Comparison of ENCODE assay signal across 38 cellular contexts in the genomic region with DNA sequence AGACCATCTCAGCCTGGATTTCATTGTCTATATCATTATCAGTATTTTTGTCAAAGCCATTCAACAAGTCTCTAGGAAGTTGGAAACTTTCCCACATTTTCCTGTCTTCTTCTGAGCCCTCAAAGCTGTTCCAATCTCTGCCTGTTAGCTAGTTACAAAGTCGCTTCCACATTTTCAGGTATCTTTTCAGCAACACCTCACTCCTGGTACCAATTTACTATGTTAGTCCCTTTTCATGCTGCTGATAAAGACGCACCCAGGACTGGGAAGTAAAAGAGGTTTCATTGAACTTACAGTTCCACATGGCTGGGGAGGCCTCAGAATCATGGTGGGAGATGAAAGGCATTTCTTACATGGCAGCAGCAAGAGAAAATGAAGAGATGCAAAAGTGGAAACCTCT. TPM values are rescaled to one million over a fixed set of nuclear protein-coding genes. Genes with fewer than 3 reads are reported as not detected.
"Had no signal": no experiment of that assay in that cellular context is flagged by ENCODE, and none has a peak within 500 bp of the region (broad histone marks: within the 10 kb centered on the region; RNA-seq: fewer than 3 reads in every experiment).

No MANE protein-coding gene starts in this region.

- H3K4me3 ChIP-seq: MG63 had no signal

- H3K36me3 ChIP-seq: MG63 had no signal

- DNase-seq: Karpas-422, Kasumi-1, MG63, MM.1S, MV-4-11, NCI-H1048, NCI-H1092, NCI-H1092 treated with DMSO at 0.1 percent for 48 hours, NCI-H1105, NCI-H1105 treated with DMSO at 0.1 percent for 48 hours, NCI-H1417, NCI-H1417 treated with DMSO at 0.1 percent for 48 hours, NCI-H1436, NCI-H1436 treated with DMSO at 0.1 percent for 48 hours, NCI-H146, NCI-H1694, NCI-H1694 treated with DMSO at 0.1 percent for 48 hours, NCI-H187, NCI-H187 treated with DMSO at 0.1 percent for 48 hours, NCI-H1930, NCI-H2029, NCI-H2029 treated with DMSO at 0.1 percent for 48 hours, NCI-H2081 treated with DMSO at 0.1 percent for 48 hours, NCI-H2107, NCI-H2171, NCI-H2171 treated with DMSO at 0.1 percent for 48 hours, NCI-H2227 treated with DMSO at 0.1 percent for 48 hours, NCI-H226, NCI-H345, NCI-H446, NCI-H446 treated with DMSO at 0.1 percent for 48 hours, NCI-H510A, NCI-H510A treated with DMSO at 0.1 percent for 48 hours, NCI-H524 had no signal

- H3K9me3 ChIP-seq: MG63 had no signal

- H3K27me3 ChIP-seq: MG63 had no signal

RNA-seq across cellular contexts. Expression of a gene that starts 9.3 kb away (rescaled TPM):
- total RNA-seq: LHCN-M2, M059J, MCF 10A, NCI-H460 had no signal

RNA-seq across cellular contexts. Expression of a gene that starts 20.7 kb away (rescaled TPM):
- total RNA-seq: LHCN-M2, M059J, MCF 10A, NCI-H460 had no signal

RNA-seq across cellular contexts. Expression of a gene that starts 31.7 kb away (rescaled TPM):
- total RNA-seq: LHCN-M2 had no signal

RNA-seq across cellular contexts. Expression of a gene that starts 35.9 kb away (rescaled TPM):
- total RNA-seq: LHCN-M2, M059J, MCF 10A, NCI-H460 had no signal
